ENCODE assay signal across 15 cellular contexts in the genomic region with DNA sequence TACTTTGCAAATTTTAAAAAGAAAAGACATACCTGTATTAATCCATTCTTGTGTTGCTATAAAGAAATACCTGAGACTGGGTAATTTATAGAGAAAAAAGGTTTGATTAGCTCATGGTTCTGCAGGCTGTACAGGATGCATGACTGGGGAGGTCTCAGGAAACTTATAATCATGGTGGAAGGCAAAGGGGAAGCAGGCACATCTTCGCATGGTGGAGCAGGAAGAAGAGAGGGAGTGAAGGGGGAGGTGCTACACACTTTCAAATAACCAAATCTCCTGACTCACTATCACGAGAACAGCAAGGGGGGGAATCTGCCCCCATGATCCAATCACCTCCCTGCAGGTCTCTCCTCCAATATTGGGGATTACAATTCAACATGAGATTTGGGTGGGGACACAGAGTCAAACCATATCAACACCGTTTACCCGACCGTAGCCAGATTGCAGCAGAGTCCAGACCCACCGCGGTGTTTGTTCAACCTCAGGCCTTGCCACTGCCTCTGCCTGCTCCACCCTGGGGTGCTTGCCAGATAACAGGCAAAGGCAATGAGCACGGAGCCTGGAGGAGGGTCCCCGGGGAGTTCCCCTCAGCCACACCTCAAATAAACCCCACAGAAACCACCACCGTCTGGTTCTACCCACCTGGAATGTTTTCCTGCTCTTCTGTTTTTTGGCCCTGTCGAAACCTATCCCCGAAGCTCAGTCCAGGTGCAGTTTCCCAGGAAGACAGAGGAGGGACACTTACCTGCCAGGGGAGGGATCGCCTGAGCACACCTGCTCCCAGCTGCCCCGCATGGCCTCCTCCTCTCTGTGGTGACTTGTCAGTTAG.
DNase-seq lines count a peak whose midpoint lies in the region; ATAC-seq, FAIRE-seq and TF ChIP-seq lines count a peak whose summit lies in the region.
"Had no signal": no experiment of that assay in that cellular context is flagged by ENCODE, and none has a peak within 500 bp of the region (broad histone marks: within the 10 kb centered on the region; RNA-seq: fewer than 3 reads in every experiment).

No MANE protein-coding gene starts in this region.

- in situ Hi-C loops in K562 (cut with MboI), result no loop called here

- H4K8ac ChIP-seq in mesendoderm (ENCODE audit: low read depth, low read length), result no peak overlapping the region

- peaks cover 49% of the 10 kb centered on the region for H3K4me1 ChIP-seq in Caco-2
- no peaks in the 10 kb centered on the region; a peak in 1 of 5 replicates for H3K4me1 ChIP-seq in K562 (replicated peaks in 1 of 2; ENCODE audit: control insufficient read depth in 2 of 2, insufficient read depth in 2 of 2, low read length in 2 of 2)
- peaks cover 11% of the 10 kb centered on the region for H3K4me1 ChIP-seq in mesendoderm (ENCODE audit: control insufficient read depth, low read depth, low read length)

- peak overlapping the region; percentile 64 for H3K27ac Mint-ChIP-seq in Caco-2 (ENCODE audit: unreplicated experiment)
- H3K27ac Mint-ChIP-seq: activated naive CD4-positive, alpha-beta T cell treated with anti-CD3 and anti-CD28 coated beads, Interleukin-2, amount 50 U/mL, for 72 hours had no signal

- no peak overlapping the region for H2BK120ac ChIP-seq in mesendoderm (ENCODE audit: low read depth, low read length)

- ATAC-seq in K562 (no peak), GM18909 (IDR thresholded peaks at IDR 0.05; ENCODE audit: poor library complexity, unreplicated experiment) (no peak), GM19397 (IDR thresholded peaks at IDR 0.05; ENCODE audit: unreplicated experiment) (no peak), GM18520 (IDR thresholded peaks at IDR 0.05; ENCODE audit: unreplicated experiment) (no peak)
- ATAC-seq: activated naive CD4-positive, alpha-beta T cell treated with anti-CD3 and anti-CD28 coated beads, Interleukin-2, amount 50 U/mL, for 72 hours; gastrocnemius medialis had no signal

- no peaks in the 10 kb centered on the region for H3K9me3 Mint-ChIP-seq in Caco-2 (ENCODE audit: unreplicated experiment)

- no peak for TF ChIP-seq RAD21 in K562 (CRISPR knock-in tag; conservative IDR thresholded peaks at IDR 0.05 in 1 of 2, IDR thresholded peaks at IDR 0.05 in 1 of 2)

- no peaks in the 10 kb centered on the region for H3K79me1 ChIP-seq in mesendoderm (ENCODE audit: low read length)

- H3K9me1 ChIP-seq in K562 (ENCODE audit: control insufficient read depth, insufficient read depth, low read length), result no peaks in the 10 kb centered on the region

- H3K4me1 Mint-ChIP-seq in Caco-2 (ENCODE audit: low read depth, unreplicated experiment), result peaks cover 40% of the 10 kb centered on the region

- intact Hi-C loops in Caco-2 (cut with micrococcal nuclease; ENCODE audit: unreplicated experiment) (loop anchor here (5.0 kb wide), 1 partner anchor 197 kb away; no protein-coding TSS in a partner anchor), K562 (cut with micrococcal nuclease) (no loop called here)

- no peak overlapping the region for H3K9ac ChIP-seq in K562 (ENCODE audit: insufficient read depth in 1 of 2, low read depth in 2 of 2, low read length in 2 of 2)
- no peak overlapping the region for H3K9ac ChIP-seq in mesendoderm (ENCODE audit: low read length)

- no TSS peak for BruUV-seq in Caco-2 (replicated peaks; lab: Mats Ljungman, UMichigan)
- no TSS peak for BruUV-seq in K562 (replicated peaks; lab: Mats Ljungman, UMichigan)

- no peak for TF ChIP-seq POLR2A in K562 (conservative IDR thresholded peaks at IDR 0.05)

- H3K18ac ChIP-seq in mesendoderm (ENCODE audit: low read length), result no peak overlapping the region

- H3K27ac ChIP-seq in K562 (ENCODE audit: extremely low read depth, low read depth, low read length) (no peak overlapping the region), mesendoderm (ENCODE audit: low read depth, low read length) (no peak overlapping the region)
- H3K27ac ChIP-seq: cardiac muscle cell had no signal

- no peaks in the 10 kb centered on the region for H3K36me3 Mint-ChIP-seq in Caco-2 (ENCODE audit: insufficient read depth, unreplicated experiment)
- H3K36me3 Mint-ChIP-seq: activated naive CD4-positive, alpha-beta T cell treated with anti-CD3 and anti-CD28 coated beads, Interleukin-2, amount 50 U/mL, for 72 hours had no signal

- no peak overlapping the region for H3K23ac ChIP-seq in mesendoderm (ENCODE audit: low read length)

- no peak overlapping the region for H4K5ac ChIP-seq in mesendoderm (ENCODE audit: low read length)

- 3% methylated on average over 13 of the region's 14 CpGs for WGBS in K562 (ENCODE audit: insufficient coverage, low coverage, missing lambda C conversion rate)
- WGBS in mesendoderm (ENCODE audit: extremely low coverage, insufficient coverage, low lambda C conversion rate), result no CpG with 5 or more reads among the region's 14 CpGs

- H3K4me3 ChIP-seq in Caco-2 (ENCODE audit: low read depth, low read length) (no peak overlapping the region), K562 (no peak overlapping the region), mesendoderm (ENCODE audit: low read length) (no peak overlapping the region)
- H3K4me3 ChIP-seq: cardiac muscle cell, gastrocnemius medialis had no signal

- H2AFZ ChIP-seq in K562 (ENCODE audit: low read depth, low read length), result no peak overlapping the region

- H3K79me2 ChIP-seq in K562 (ENCODE audit: control insufficient read depth, insufficient read depth, low read length) (no peaks in the 10 kb centered on the region), mesendoderm (ENCODE audit: control insufficient read depth, insufficient read depth, low read length) (no peaks in the 10 kb centered on the region)

- CTCF ChIA-PET in Caco-2 (lab: Charles Lee) (no interaction called here), K562 (lab: Yijun Ruan, JAX; ENCODE audit: low intra/inter-chr PET ratio) (no interaction called here)

- DNase-seq in Caco-2 (peak in 1 of 2 experiments; percentile 29), NCI-H1092 (lab: John Stamatoyannopoulos, UW) (peak; percentile 42), K562 (ENCODE audit: extremely low read depth in 1 of 4, low spot score in 3 of 4) (no peak), mesendoderm (no peak), HPDE6-E6E7 (ENCODE audit: extremely low spot score) (no peak)
- DNase-seq: activated CD4-positive, CD25-positive, alpha-beta regulatory T cell treated with anti-CD3 and anti-CD28 coated beads, Interleukin-2, amount 50 U/mL, for 72 hours; gastrocnemius medialis; midbrain; NCI-H82 had no signal

- H2BK15ac ChIP-seq in mesendoderm (replicated peaks; ENCODE audit: low read depth), result no peak overlapping the region

- H3K27me3 Mint-ChIP-seq in Caco-2 (ENCODE audit: insufficient read depth, unreplicated experiment), result no peaks in the 10 kb centered on the region

- H3K36me3 ChIP-seq in Caco-2 (ENCODE audit: control insufficient read depth, insufficient read depth, low read length), result no peaks in the 10 kb centered on the region
- no peaks in the 10 kb centered on the region for H3K36me3 ChIP-seq in K562 (ENCODE audit: control insufficient read depth, insufficient read depth, low read length)
- no peaks in the 10 kb centered on the region for H3K36me3 ChIP-seq in mesendoderm (ENCODE audit: control insufficient read depth, insufficient read depth, low read length)
- H3K36me3 ChIP-seq: cardiac muscle cell, gastrocnemius medialis had no signal

- no peak for FAIRE-seq in K562 (lab: Jason Lieb, UNC)
- FAIRE-seq: endometrium had no signal

- POLR2A ChIA-PET in Caco-2 (lab: Charles Lee), result no interaction called here
- POLR2A ChIA-PET in K562 (lab: Yijun Ruan, JAX), result interaction anchor here (0.6 kb wide), 2 partner anchors 11 to 689 kb away, joined by 3 read pairs; no protein-coding TSS in a partner anchor

- no peak overlapping the region for H2BK5ac ChIP-seq in mesendoderm (ENCODE audit: low read length)

- H3K4me2 ChIP-seq in K562 (ENCODE audit: insufficient read depth, low read length) (no peak overlapping the region), mesendoderm (ENCODE audit: low read length) (no peak overlapping the region)

- H2AK5ac ChIP-seq in mesendoderm (ENCODE audit: low read length), result no peak overlapping the region

- H3K4ac ChIP-seq in mesendoderm (ENCODE audit: low read depth, low read length), result no peak overlapping the region

- TF ChIP-seq EP300 in K562 (IDR thresholded peaks at IDR 0.05; ENCODE audit: low read length), result no peak

- H3K56ac ChIP-seq in mesendoderm (ENCODE audit: low read length), result peak overlapping the region; percentile 5

- H3K27me3 ChIP-seq in Caco-2 (replicated peaks; ENCODE audit: control insufficient read depth, insufficient read depth, low read length) (no peaks in the 10 kb centered on the region), K562 (ENCODE audit: control insufficient read depth in 2 of 2, insufficient read depth in 2 of 2, low read length in 2 of 2) (peaks cover 56 to 82% of the 10 kb centered on the region in 2 experiments), mesendoderm (ENCODE audit: insufficient read depth, low read length, poor library complexity) (peaks cover 4% of the 10 kb centered on the region)
- H3K27me3 ChIP-seq: cardiac muscle cell, gastrocnemius medialis had no signal

- H4K20me1 ChIP-seq in K562 (replicated peaks; ENCODE audit: control insufficient read depth, insufficient read depth, low read length), result 0 out of 2 replicates have a peak, but pooled peaks cover 2% of the 10 kb centered on the region

- H3K9me3 ChIP-seq in Caco-2 (no peaks in the 10 kb centered on the region), K562 (replicated peaks; ENCODE audit: control insufficient read depth, insufficient read depth, low read depth, low read length) (peaks cover 7% of the 10 kb centered on the region; the same call in 1 of the 2 replicates)
- H3K9me3 ChIP-seq: gastrocnemius medialis had no signal

- TF ChIP-seq CTCF in Caco-2 (IDR thresholded peaks at IDR 0.05; ENCODE audit: insufficient read depth in 1 of 2, low read depth in 1 of 2, low read length in 1 of 2, severe bottlenecking in 1 of 2, unreplicated experiment in 1 of 2), result peak in 1 of 2 experiments; percentile 42
- TF ChIP-seq CTCF in K562 (IDR thresholded peaks at IDR 0.05 in 2 of 3, conservative IDR thresholded peaks at IDR 0.05 in 1 of 3; ENCODE audit: insufficient read depth in 2 of 3, low read depth in 1 of 3, low read length in 3 of 3), result no peak

- no peak overlapping the region for H3K4me3 Mint-ChIP-seq in Caco-2 (ENCODE audit: unreplicated experiment)

TF ChIP-seq in K562, 482 proteins besides CTCF, POLR2A, EP300 and RAD21 (continues in another document):
- peak; percentile 92; the same call in 1 of the 2 replicates for TF ChIP-seq ZNF165 (CRISPR knock-in tag; IDR thresholded peaks at IDR 0.05; ENCODE audit: borderline replicate concordance)
- TF ChIP-seq KLF6 (CRISPR knock-in tag; IDR thresholded peaks at IDR 0.05; ENCODE audit: borderline replicate concordance), result no peak
- TF ChIP-seq KLF16 (IDR thresholded peaks at IDR 0.05), result no peak
- no peak for TF ChIP-seq TAF15 (IDR thresholded peaks at IDR 0.05; ENCODE audit: low read depth, low read length)
- no peak for TF ChIP-seq TRIM24 (IDR thresholded peaks at IDR 0.05)
- no peak for TF ChIP-seq CC2D1A (IDR thresholded peaks at IDR 0.05)
- no peak for TF ChIP-seq ZNF197 (CRISPR knock-in tag; IDR thresholded peaks at IDR 0.05; ENCODE audit: low read depth)
